11 cellular contexts compared by ENCODE assay signal in the genomic region with DNA sequence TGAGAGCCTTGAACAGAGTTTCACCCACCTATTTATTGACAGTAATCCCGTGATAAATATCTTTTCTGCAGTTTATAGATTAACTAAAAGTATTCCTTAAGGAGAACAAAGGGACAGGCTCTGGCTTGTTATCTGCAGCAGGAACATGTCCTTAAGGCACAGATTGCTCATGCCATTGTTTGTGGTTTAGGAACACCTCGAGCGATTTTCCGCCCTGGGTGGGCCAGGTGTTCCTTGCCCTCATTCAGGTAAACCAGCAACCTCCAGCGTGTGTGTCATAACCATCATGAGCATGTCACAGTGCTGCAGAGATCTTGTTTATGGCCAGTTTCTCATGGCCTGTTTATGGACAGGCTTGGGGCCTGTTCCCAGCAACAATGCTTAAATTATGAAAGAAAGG. TPM values are rescaled to one million over a fixed set of nuclear protein-coding genes. Genes with fewer than 3 reads are reported as not detected.
DNase-seq lines count a peak whose midpoint lies in the region; ATAC-seq and TF ChIP-seq lines count a peak whose summit lies in the region.
"Not testable (repeated sequence)": the region's sequence is repeated elsewhere in the genome, so short reads cannot be mapped to it uniquely, and the experiment has no call there.
"Had no signal": no experiment of that assay in that cellular context is flagged by ENCODE, and none has a peak within 500 bp of the region (broad histone marks: within the 10 kb centered on the region; RNA-seq: fewer than 3 reads in every experiment).

No MANE protein-coding gene starts in this region.

- H3K9me3 Mint-ChIP-seq in CD8-positive, alpha-beta memory T cell: peaks cover 22 to 32% (median 26%) of the 10 kb centered on the region in 5 donors
- H3K9me3 Mint-ChIP-seq in activated T-cell treated with anti-CD3 and anti-CD28 coated beads, Interleukin-2, amount 50 U/mL, for 72 hours: peaks cover 13 to 19% of the 10 kb centered on the region in 2 donors
- H3K9me3 Mint-ChIP-seq in activated naive CD8-positive, alpha-beta T cell treated with anti-CD3 and anti-CD28 coated beads, Interleukin-2, amount 50 U/mL, for 24 hours: peaks cover 41% of the 10 kb centered on the region
- H3K9me3 Mint-ChIP-seq in endodermal cell: peaks cover 30% of the 10 kb centered on the region
- peaks cover 9 to 80% (median 43%) of the 10 kb centered on the region in 11 donors for H3K9me3 Mint-ChIP-seq in naive thymus-derived CD4-positive, alpha-beta T cell

- not testable (repeated sequence) for H3K36me3 ChIP-seq in CD8-positive, alpha-beta memory T cell (ENCODE audit: insufficient read depth, low read length); endodermal cell (ENCODE audit: control insufficient read depth, insufficient read depth, low read length)
- peaks cover 0 to 40% (median 4%) of the 10 kb centered on the region in 3 experiments for H3K36me3 ChIP-seq in naive thymus-derived CD4-positive, alpha-beta T cell (ENCODE audit: control insufficient read depth in 2 of 3, insufficient read depth in 3 of 3, low read length in 3 of 3)

- DNase-seq in CD8-positive, alpha-beta memory T cell; activated T-cell treated with anti-CD3 and anti-CD28 coated beads, Interleukin-2, amount 50 U/mL, for 72 hours; activated naive CD8-positive, alpha-beta T cell treated with anti-CD3 and anti-CD28 coated beads, Interleukin-2, amount 50 U/mL, for 24 hours; naive thymus-derived CD4-positive, alpha-beta T cell: not testable (repeated sequence)
- DNase-seq in endodermal cell: peak; percentile 1
- peak; percentile 69 to 82 for DNase-seq in foreskin keratinocyte

- H3K4me1 Mint-ChIP-seq in CD8-positive, alpha-beta memory T cell: peaks cover 66 to 87% (median 77%) of the 10 kb centered on the region in 3 donors
- H3K4me1 Mint-ChIP-seq in activated T-cell treated with anti-CD3 and anti-CD28 coated beads, Interleukin-2, amount 50 U/mL, for 72 hours (ENCODE audit: low read depth): peaks cover 35% of the 10 kb centered on the region
- H3K4me1 Mint-ChIP-seq in activated naive CD8-positive, alpha-beta T cell treated with anti-CD3 and anti-CD28 coated beads, Interleukin-2, amount 50 U/mL, for 24 hours: peaks cover 24% of the 10 kb centered on the region
- H3K4me1 Mint-ChIP-seq in endodermal cell: not testable (repeated sequence)
- peaks cover 37 to 85% (median 79%) of the 10 kb centered on the region in 7 donors for H3K4me1 Mint-ChIP-seq in naive thymus-derived CD4-positive, alpha-beta T cell

- H3K27ac Mint-ChIP-seq in CD8-positive, alpha-beta memory T cell: peak overlapping the region in 7 of 8 donors; percentile 1 to 79 (median 69)
- peak overlapping the region; percentile 62 for H3K27ac Mint-ChIP-seq in activated T-cell treated with anti-CD3 and anti-CD28 coated beads, Interleukin-2, amount 50 U/mL, for 72 hours
- peak overlapping the region; percentile 12 for H3K27ac Mint-ChIP-seq in activated naive CD8-positive, alpha-beta T cell treated with anti-CD3 and anti-CD28 coated beads, Interleukin-2, amount 50 U/mL, for 24 hours
- not testable (repeated sequence) for H3K27ac Mint-ChIP-seq in endodermal cell
- peak overlapping the region in 6 of 9 donors; percentile 49 to 99 (median 93) for H3K27ac Mint-ChIP-seq in naive thymus-derived CD4-positive, alpha-beta T cell

- TF ChIP-seq CTCF in endodermal cell (conservative IDR thresholded peaks at IDR 0.05); foreskin keratinocyte (conservative IDR thresholded peaks at IDR 0.05): not testable (repeated sequence)

- POLR2A ChIA-PET in CD8-positive, alpha-beta memory T cell (lab: Charles Lee): not testable (repeated sequence)
- POLR2A ChIA-PET in naive thymus-derived CD4-positive, alpha-beta T cell (lab: Charles Lee): interaction anchor here (9.0 to 13.9 kb wide), 5 partner anchors 7 to 109 kb away, joined by 156 to 829 read pairs (median 455); a partner anchor contains a TSS

- H3K27ac ChIP-seq in CD8-positive, alpha-beta memory T cell (ENCODE audit: low read depth, low read length); endodermal cell (ENCODE audit: low read depth, low read length); naive thymus-derived CD4-positive, alpha-beta T cell (ENCODE audit: low read depth, low read length): not testable (repeated sequence)
- peak overlapping the region; percentile 35 for H3K27ac ChIP-seq in foreskin keratinocyte

- H3K9ac ChIP-seq in endodermal cell (ENCODE audit: extremely low read depth, low read length, poor library complexity, severe bottlenecking): not testable (repeated sequence)

- peaks cover 16% of the 10 kb centered on the region for H3K9me3 ChIP-seq in CD8-positive, alpha-beta memory T cell (ENCODE audit: low read length)
- peaks cover 25% of the 10 kb centered on the region for H3K9me3 ChIP-seq in endodermal cell (ENCODE audit: control insufficient read depth, low read length)
- peaks cover 5 to 43% (median 28%) of the 10 kb centered on the region in 3 experiments for H3K9me3 ChIP-seq in naive thymus-derived CD4-positive, alpha-beta T cell (ENCODE audit: control insufficient read depth in 2 of 3, low read length in 3 of 3)

- peaks cover 44 to 90% (median 77%) of the 10 kb centered on the region in 3 donors for H3K36me3 Mint-ChIP-seq in CD8-positive, alpha-beta memory T cell
- H3K36me3 Mint-ChIP-seq in activated T-cell treated with anti-CD3 and anti-CD28 coated beads, Interleukin-2, amount 50 U/mL, for 72 hours (ENCODE audit: insufficient read depth in 2 of 2): peaks cover 39 to 55% of the 10 kb centered on the region in 2 donors
- H3K36me3 Mint-ChIP-seq in activated naive CD8-positive, alpha-beta T cell treated with anti-CD3 and anti-CD28 coated beads, Interleukin-2, amount 50 U/mL, for 24 hours (ENCODE audit: low read depth): peaks cover 57% of the 10 kb centered on the region
- not testable (repeated sequence) for H3K36me3 Mint-ChIP-seq in endodermal cell (ENCODE audit: low read depth)
- peaks cover 33 to 92% (median 84%) of the 10 kb centered on the region in 5 donors for H3K36me3 Mint-ChIP-seq in naive thymus-derived CD4-positive, alpha-beta T cell

- CTCF ChIA-PET in CD8-positive, alpha-beta memory T cell (lab: Charles Lee): interaction anchor here (2.4 kb wide), 1 partner anchor 25 kb away, joined by 8 read pairs; no protein-coding TSS in a partner anchor
- CTCF ChIA-PET in naive thymus-derived CD4-positive, alpha-beta T cell (lab: Charles Lee): interaction anchor here (0.7 kb wide), 1 partner anchor 116 kb away, joined by 4 read pairs; no protein-coding TSS in a partner anchor

- peaks cover 12% of the 10 kb centered on the region for H3K4me1 ChIP-seq in CD8-positive, alpha-beta memory T cell (ENCODE audit: insufficient read depth, low read length)
- H3K4me1 ChIP-seq in endodermal cell (ENCODE audit: control insufficient read depth, insufficient read depth, low read length); foreskin keratinocyte: not testable (repeated sequence)
- peaks cover 16 to 24% of the 10 kb centered on the region in 2 donors for H3K4me1 ChIP-seq in naive thymus-derived CD4-positive, alpha-beta T cell (ENCODE audit: control insufficient read depth in 2 of 2, insufficient read depth in 2 of 2, low read length in 2 of 2)

- not testable (repeated sequence) for H3K27me3 ChIP-seq in CD8-positive, alpha-beta memory T cell (ENCODE audit: insufficient read depth, low read length, poor library complexity, severe bottlenecking); endodermal cell (ENCODE audit: control insufficient read depth, insufficient read depth, low read length, poor library complexity, severe bottlenecking); foreskin keratinocyte; naive thymus-derived CD4-positive, alpha-beta T cell (ENCODE audit: control insufficient read depth in 2 of 2, insufficient read depth in 2 of 2, low read length in 2 of 2)

- intact Hi-C loops in naive thymus-derived CD4-positive, alpha-beta T cell (cut with micrococcal nuclease): not testable (repeated sequence)

- H3K4me3 ChIP-seq in CD8-positive, alpha-beta memory T cell (ENCODE audit: low read length); endodermal cell (ENCODE audit: low read length); naive thymus-derived CD4-positive, alpha-beta T cell (ENCODE audit: low read length): not testable (repeated sequence)

- not testable (repeated sequence) for H3K27me3 Mint-ChIP-seq in CD8-positive, alpha-beta memory T cell; activated T-cell treated with anti-CD3 and anti-CD28 coated beads, Interleukin-2, amount 50 U/mL, for 72 hours (ENCODE audit: low read depth); activated naive CD8-positive, alpha-beta T cell treated with anti-CD3 and anti-CD28 coated beads, Interleukin-2, amount 50 U/mL, for 24 hours; naive thymus-derived CD4-positive, alpha-beta T cell
- H3K27me3 Mint-ChIP-seq in endodermal cell (ENCODE audit: insufficient read depth): peaks cover 39% of the 10 kb centered on the region

- ATAC-seq in activated T-cell treated with anti-CD3 and anti-CD28 coated beads, Interleukin-2, amount 50 U/mL, for 72 hours (replicated peaks in 1 of 2); activated naive CD8-positive, alpha-beta T cell treated with anti-CD3 and anti-CD28 coated beads, Interleukin-2, amount 50 U/mL, for 24 hours; naive thymus-derived CD4-positive, alpha-beta T cell: not testable (repeated sequence)
- ATAC-seq in foreskin keratinocyte: peak; percentile 86

- H3K4me3 Mint-ChIP-seq in CD8-positive, alpha-beta memory T cell: peak overlapping the region in 2 of 7 donors; percentile 0 to 54
- H3K4me3 Mint-ChIP-seq in activated T-cell treated with anti-CD3 and anti-CD28 coated beads, Interleukin-2, amount 50 U/mL, for 72 hours; activated naive CD8-positive, alpha-beta T cell treated with anti-CD3 and anti-CD28 coated beads, Interleukin-2, amount 50 U/mL, for 24 hours; endodermal cell: not testable (repeated sequence)
- peak overlapping the region in 2 of 10 donors; percentile 23 to 97 for H3K4me3 Mint-ChIP-seq in naive thymus-derived CD4-positive, alpha-beta T cell

- 83 to 88% methylated on average over 1 to 5 of the region's 5 CpGs for WGBS in endodermal cell (ENCODE audit: insufficient coverage in 1 of 2, insufficient read length in 1 of 2), 2 experiments

RNA-seq across cellular contexts. Expression of a gene that starts 6.6 kb away (rescaled TPM):
- total RNA-seq in CD8-positive, alpha-beta memory T cell: 10 to 100 TPM; 11.8 to 12.3 TPM
- 30.1 TPM for polyA plus RNA-seq in CD8-positive, alpha-beta memory T cell
- total RNA-seq in activated T-cell treated with anti-CD3 and anti-CD28 coated beads, Interleukin-2, amount 50 U/mL, for 72 hours: 10 to 100 TPM; 10.2 to 13.1 TPM
- total RNA-seq in endodermal cell (not detected), foreskin keratinocyte (0.07 TPM in 1 of 2 replicates, not detected in the other)
- not detected for polyA plus RNA-seq in endodermal cell (2013, experiment 1 of 2)
- not detected for polyA plus RNA-seq in endodermal cell (2013, experiment 2 of 2)
- polyA plus RNA-seq in foreskin keratinocyte: 0.01 and 0.02 TPM in 2 replicates
- total RNA-seq in naive thymus-derived CD4-positive, alpha-beta T cell: 10 to 100 TPM; 13.8 to 69.7 (median 52.5) TPM
- 10 to 100 TPM; 26.0 to 56.5 TPM for polyA plus RNA-seq in naive thymus-derived CD4-positive, alpha-beta T cell
- total RNA-seq: G401, H7, HFFc6, HT1080, IMR-90 had no signal
- polyA plus RNA-seq: IMR-90 had no signal

RNA-seq across cellular contexts. Expression of a gene that starts 57.6 kb away (rescaled TPM):
- total RNA-seq in CD8-positive, alpha-beta memory T cell: 10 to 100 TPM; 47.3 to 51.4 TPM
- 861 TPM for polyA plus RNA-seq in CD8-positive, alpha-beta memory T cell
- 10 to 100 TPM; 45.1 to 50.7 TPM for total RNA-seq in activated T-cell treated with anti-CD3 and anti-CD28 coated beads, Interleukin-2, amount 50 U/mL, for 72 hours
- total RNA-seq in endodermal cell (not detected), foreskin keratinocyte (not detected in 2 replicates)
- polyA plus RNA-seq in endodermal cell (2013, experiment 1 of 2): not detected
- not detected for polyA plus RNA-seq in endodermal cell (2013, experiment 2 of 2)
- polyA plus RNA-seq in foreskin keratinocyte: not detected in 2 replicates
- 100 to 1,000 TPM in 3 of 5 experiments, 10 to 100 TPM in 2; 66.3 to 555 (median 321) TPM for total RNA-seq in naive thymus-derived CD4-positive, alpha-beta T cell
- polyA plus RNA-seq in naive thymus-derived CD4-positive, alpha-beta T cell: 1,000 to 10,000 TPM in 1 of 2 donors, 100 to 1,000 TPM in 1; 772 to 1,293 TPM
- total RNA-seq: G401, H7, HFFc6, HT1080, IMR-90 had no signal
- polyA plus RNA-seq: IMR-90 had no signal

Comparison
In these comparisons a context has a peak if more than half of its experiments do, and no peak if none do; other contexts are left out.
1. RNA of a gene that starts 6.6 kb away (total RNA-seq): 13.8 to 69.7 TPM in naive thymus-derived CD4-positive, alpha-beta T cell, 10.2 to 13.1 TPM in activated T-cell treated with anti-CD3 and anti-CD28 coated beads, Interleukin-2, amount 50 U/mL, for 72 hours and 11.8 to 12.3 TPM in CD8-positive, alpha-beta memory T cell; 0.07 TPM in foreskin keratinocyte and not detected in endodermal cell; every median in the first group is over 10 times any median in the second.
2. RNA of a gene that starts 57.6 kb away (total RNA-seq): 66.3 to 555 TPM in naive thymus-derived CD4-positive, alpha-beta T cell, 47.3 to 51.4 TPM in CD8-positive, alpha-beta memory T cell and 45.1 to 50.7 TPM in activated T-cell treated with anti-CD3 and anti-CD28 coated beads, Interleukin-2, amount 50 U/mL, for 72 hours; not detected in endodermal cell and not detected in foreskin keratinocyte; every median in the first group is over 10 times any median in the second.